ENCODE assay signal across 10 cellular contexts in the genomic region with DNA sequence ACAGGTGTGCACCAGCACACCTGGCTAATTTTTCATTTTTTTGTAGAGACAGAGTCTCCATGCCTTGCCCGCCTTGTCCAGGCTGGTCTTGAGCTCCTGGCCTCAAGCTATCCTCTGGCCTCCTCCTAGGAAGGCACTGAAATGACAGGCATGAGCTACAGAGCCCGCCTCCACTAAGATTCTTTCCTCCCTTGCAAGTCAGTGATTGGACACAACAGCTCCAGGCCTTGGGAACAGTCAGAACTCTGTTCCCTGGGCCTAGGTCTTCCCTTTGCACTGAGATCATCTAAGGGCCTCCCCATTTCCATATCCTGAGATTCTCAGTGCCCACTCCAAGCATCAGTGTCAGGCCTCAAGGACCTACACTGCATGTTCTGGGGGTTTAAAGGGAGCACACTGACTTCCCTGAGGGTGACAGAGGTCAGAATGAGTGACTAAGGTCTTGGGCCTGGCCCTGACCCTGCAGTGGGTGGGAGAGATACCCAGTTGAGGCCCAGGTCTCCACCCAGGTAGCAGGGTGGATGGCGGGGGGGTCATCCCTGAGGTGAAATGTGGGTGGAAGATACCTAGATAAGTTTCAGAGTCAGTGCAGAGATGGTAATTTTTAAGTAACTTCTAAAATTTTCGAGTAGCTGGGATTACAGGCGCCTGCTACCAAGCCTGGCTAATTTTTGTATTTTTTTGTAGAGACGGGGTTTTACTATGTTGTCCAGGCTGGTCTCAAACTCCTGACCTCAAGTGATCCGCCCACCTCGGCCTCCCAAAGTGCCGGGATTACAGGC. TPM values are rescaled to one million over a fixed set of nuclear protein-coding genes. Genes with fewer than 3 reads are reported as not detected.
DNase-seq lines count a peak whose midpoint lies in the region; ATAC-seq and TF ChIP-seq lines count a peak whose summit lies in the region.
"Had no signal": no experiment of that assay in that cellular context is flagged by ENCODE, and none has a peak within 500 bp of the region (broad histone marks: within the 10 kb centered on the region; RNA-seq: fewer than 3 reads in every experiment).

No MANE protein-coding gene starts in this region.

- ATAC-seq in GM18867 (IDR thresholded peaks at IDR 0.05; ENCODE audit: unreplicated experiment) (no peak), upper lobe of right lung (no peak), GM18873 (IDR thresholded peaks at IDR 0.05; ENCODE audit: low FRiP score, unreplicated experiment) (no peak)
- ATAC-seq: sciatic nerve had no signal

- H3K9me3 ChIP-seq in A673 (ENCODE audit: low read depth, low read length, poor library complexity, severe bottlenecking) (no peaks in the 10 kb centered on the region), upper lobe of right lung (no peaks in the 10 kb centered on the region)

- H3K4me3 Mint-ChIP-seq in activated naive CD8-positive, alpha-beta T cell, result peak overlapping the region; percentile 80

- no peaks in the 10 kb centered on the region for H3K36me3 Mint-ChIP-seq in activated naive CD8-positive, alpha-beta T cell

- peaks cover 18% of the 10 kb centered on the region for H3K4me1 ChIP-seq in A673 (ENCODE audit: insufficient read depth, low read length, poor library complexity, severe bottlenecking)
- peaks cover 17% of the 10 kb centered on the region for H3K4me1 ChIP-seq in upper lobe of right lung

- no peak for TF ChIP-seq CTCF in A673 (conservative IDR thresholded peaks at IDR 0.05; ENCODE audit: low read depth, low read length)
- TF ChIP-seq CTCF in upper lobe of right lung (IDR thresholded peaks at IDR 0.05), result no peak

- H3K27me3 ChIP-seq in A673 (replicated peaks; ENCODE audit: insufficient read depth, low read depth, low read length, poor library complexity), result no peaks in the 10 kb centered on the region
- H3K27me3 ChIP-seq in layer of hippocampus (ENCODE audit: control insufficient read depth, insufficient read depth, low read length), result no peaks in the 10 kb centered on the region
- no peaks in the 10 kb centered on the region for H3K27me3 ChIP-seq in upper lobe of right lung

- no TSS peak for BruUV-seq in A673 (replicated peaks; lab: Mats Ljungman, UMichigan)

- peak; percentile 60 for DNase-seq in A673 (ENCODE audit: low spot score)
- peak; percentile 17 for DNase-seq in H4 (ENCODE audit: low spot score)
- no peak for DNase-seq in stimulated activated naive CD4-positive, alpha-beta T cell treated with Interleukin-2 at 50 U/mL for 16 hours (lab: John Stamatoyannopoulos, UW)
- no peak for DNase-seq in upper lobe of right lung
- DNase-seq: amniotic stem cell had no signal

- no peak overlapping the region for H3K4me3 ChIP-seq in A673 (ENCODE audit: low read depth, low read length, poor library complexity, severe bottlenecking)
- H3K4me3 ChIP-seq in upper lobe of right lung, result no peak overlapping the region

- no peaks in the 10 kb centered on the region for H3K27me3 Mint-ChIP-seq in activated naive CD8-positive, alpha-beta T cell

- H3K27ac Mint-ChIP-seq in activated naive CD8-positive, alpha-beta T cell, result peak overlapping the region; percentile 61

- H3K36me3 ChIP-seq in A673 (ENCODE audit: insufficient read depth, low read length, poor library complexity, severe bottlenecking), result no peaks in the 10 kb centered on the region
- H3K36me3 ChIP-seq in upper lobe of right lung, result no peaks in the 10 kb centered on the region

- POLR2A ChIA-PET in A673 (lab: Charles Lee; ENCODE audit: low non-redundant PET), result no interaction called here

- CTCF ChIA-PET in A673 (lab: Charles Lee), result interaction anchor here (1.0 to 3.0 kb wide), 3 partner anchors 26 to 44 kb away, joined by 4 to 99 read pairs (median 5); a partner anchor contains a TSS

- H3K9me3 Mint-ChIP-seq in activated naive CD8-positive, alpha-beta T cell (ENCODE audit: low read depth), result no peaks in the 10 kb centered on the region

- intact Hi-C loops in A673 (cut with micrococcal nuclease; ENCODE audit: unreplicated experiment), result no loop called here
- intact Hi-C loops in upper lobe of right lung (cut with DNase I), result loop anchor here (2.0 kb wide), 1 partner anchor 38 kb away; no protein-coding TSS in a partner anchor

- H3K4me1 Mint-ChIP-seq in activated naive CD8-positive, alpha-beta T cell (ENCODE audit: low read depth), result peaks cover 37% of the 10 kb centered on the region

- peak overlapping the region; percentile 33 for H3K27ac ChIP-seq in A673 (ENCODE audit: low read depth, low read length, poor library complexity, severe bottlenecking)
- peak overlapping the region; percentile 95 for H3K27ac ChIP-seq in layer of hippocampus (ENCODE audit: low read depth, low read length)
- H3K27ac ChIP-seq in upper lobe of right lung, result no peak overlapping the region

RNA-seq across cellular contexts. Expression of a gene that starts 17.3 kb away (rescaled TPM):
- total RNA-seq in A673 (2021), result 158 and 165 TPM in 2 replicates
- total RNA-seq in H4 (2014; rRNA removed; shearing (Covaris generic)), result 49.3 and 84.0 TPM in 2 replicates
- total RNA-seq in upper lobe of right lung, result 48.8 TPM

RNA-seq across cellular contexts. Expression of a gene that starts 26.7 kb away (rescaled TPM):
- total RNA-seq in A673 (2021) (1.0 and 1.9 TPM in 2 replicates), upper lobe of right lung (3.6 TPM)
- 1.2 TPM in 1 of 2 replicates, not detected in the other for total RNA-seq in H4 (2014; rRNA removed; shearing (Covaris generic))

RNA-seq across cellular contexts. Expression of a gene that starts 34.6 kb away (rescaled TPM):
- total RNA-seq in A673 (2021) (23.2 and 30.1 TPM in 2 replicates), upper lobe of right lung (5.4 TPM)
- 6.8 and 9.0 TPM in 2 replicates for total RNA-seq in H4 (2014; rRNA removed; shearing (Covaris generic))

RNA-seq across cellular contexts. Expression of a gene that starts 36.2 kb away (rescaled TPM):
- total RNA-seq in A673 (2021) (5.5 and 8.1 TPM in 2 replicates), upper lobe of right lung (67.9 TPM)
- 0.14 and 1.1 TPM in 2 replicates for total RNA-seq in H4 (2014; rRNA removed; shearing (Covaris generic))

RNA-seq across cellular contexts. Expression of a gene that starts 55.8 kb away (rescaled TPM):
- total RNA-seq in A673 (2021) (6.6 and 9.1 TPM in 2 replicates), upper lobe of right lung (13.3 TPM)
- total RNA-seq in H4 (2014; rRNA removed; shearing (Covaris generic)), result 3.5 and 6.1 TPM in 2 replicates

Comparison
In these comparisons a context has a peak if more than half of its experiments do, and no peak if none do; other contexts are left out.
1. DNase-seq: peak in A673 (single experiment) and H4 (single experiment); none in stimulated activated naive CD4-positive, alpha-beta T cell treated with Interleukin-2 at 50 U/mL for 16 hours (single experiment) and upper lobe of right lung (single experiment).